Comparison of ENCODE assay signal across 2 cellular contexts in the genomic region with DNA sequence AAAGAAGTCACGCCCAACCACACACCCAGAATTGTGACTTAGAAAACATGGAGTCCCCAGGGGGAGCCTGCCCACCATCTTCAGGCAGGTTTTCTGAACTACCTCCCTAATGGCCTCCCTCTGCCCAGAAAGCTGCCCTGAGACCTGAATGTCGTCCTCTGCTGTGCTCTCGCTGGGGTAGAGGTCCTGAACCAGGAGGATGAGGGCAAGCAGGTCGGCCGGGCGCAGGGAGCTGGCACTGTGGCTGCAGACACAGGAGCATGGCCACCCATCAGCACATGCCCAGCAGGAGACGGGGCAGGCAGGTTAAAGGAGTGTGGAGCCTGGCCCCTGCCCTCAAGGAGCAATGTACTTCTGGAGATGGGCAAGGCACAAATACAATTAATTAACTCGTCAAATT.
TF ChIP-seq lines count a peak whose summit lies in the region.

No MANE protein-coding gene starts in this region.

TF ChIP-seq in IMR-90, 13 proteins besides CTCF, POLR2A, EP300 and RAD21:
- TF ChIP-seq FOS (IDR thresholded peaks at IDR 0.05; ENCODE audit: low read depth, low read length) = no peak
- no peak for TF ChIP-seq CEBPB (IDR thresholded peaks at IDR 0.05; ENCODE audit: low read depth, low read length)
- TF ChIP-seq BHLHE40 (IDR thresholded peaks at IDR 0.05; ENCODE audit: low read depth, low read length) = no peak

TF ChIP-seq in WTC11, 78 proteins besides CTCF, POLR2A, EP300 and RAD21 (continued from another document):
- TF ChIP-seq ZNF121 (CRISPR knock-in tag; IDR thresholded peaks at IDR 0.05) = no peak
